15 cellular contexts compared by ENCODE assay signal in the genomic region with DNA sequence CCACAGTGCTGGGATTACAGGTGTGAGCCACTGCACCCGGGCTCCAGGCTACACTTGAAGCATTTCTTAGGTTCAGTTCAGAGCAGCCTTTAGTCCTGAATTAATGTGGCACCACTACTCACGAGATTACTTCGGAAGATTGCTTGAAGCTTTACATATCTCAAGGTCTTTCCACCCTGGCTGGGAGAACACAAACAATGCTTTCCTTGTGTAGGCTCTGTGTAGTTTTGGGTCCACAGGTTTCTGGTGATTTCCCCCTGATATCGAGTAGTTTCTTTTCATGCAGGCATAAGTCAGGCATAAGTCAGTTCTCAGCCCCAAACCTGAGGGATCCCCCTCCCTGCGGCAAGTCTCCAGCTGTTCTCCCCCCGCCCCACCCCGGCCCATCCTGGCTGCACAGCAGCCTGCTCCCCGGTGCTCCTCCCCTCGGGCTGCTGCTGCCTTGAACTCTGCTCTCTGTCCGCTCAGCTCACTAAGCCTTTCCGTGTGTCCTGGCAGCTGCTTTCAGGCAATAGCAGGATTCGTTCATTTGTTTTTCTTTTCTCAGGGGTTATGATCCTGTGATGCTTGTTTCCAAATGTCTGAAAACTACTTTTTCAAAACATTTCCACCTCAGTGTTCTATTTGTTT.
A peak's percentile ranks its signal among the peaks of the same experiment; 100 is the strongest.
DNase-seq lines count a peak whose midpoint lies in the region; ATAC-seq, FAIRE-seq and TF ChIP-seq lines count a peak whose summit lies in the region.
"Had no signal": no experiment of that assay in that cellular context is flagged by ENCODE, and none has a peak within 500 bp of the region (broad histone marks: within the 10 kb centered on the region; RNA-seq: fewer than 3 reads in every experiment).

No MANE protein-coding gene starts in this region.

- no peaks in the 10 kb centered on the region for H3K9me3 ChIP-seq in liver (ENCODE audit: control insufficient read depth in 4 of 4, low read length in 3 of 4)
- H3K9me3 ChIP-seq in small intestine (ENCODE audit: control insufficient read depth, low read depth): no peaks in the 10 kb centered on the region

- no peak overlapping the region for H3K9ac ChIP-seq in liver (ENCODE audit: low read depth in 1 of 2, low read length in 2 of 2)

- peak overlapping the region; percentile 65 to 69 for H3K27ac ChIP-seq in liver (ENCODE audit: low read depth in 1 of 2, low read length in 2 of 2)
- no peak overlapping the region for H3K27ac ChIP-seq in small intestine (ENCODE audit: low read depth in 1 of 2, low read length in 1 of 2)
- no peak overlapping the region for H3K27ac ChIP-seq in brain microvascular endothelial cell
- H3K27ac ChIP-seq: PC-9 had no signal

- TF ChIP-seq CTCF in liver (IDR thresholded peaks at IDR 0.05; ENCODE audit: low read depth, low read length, missing input control) (no peak), brain microvascular endothelial cell (IDR thresholded peaks at IDR 0.05; ENCODE audit: low read depth, low read length, missing control alignments) (no peak)

- H3K36me3 ChIP-seq in liver (ENCODE audit: control insufficient read depth in 4 of 4, insufficient read depth in 3 of 4, low read depth in 1 of 4, low read length in 3 of 4) (no peaks in the 10 kb centered on the region), small intestine (ENCODE audit: control insufficient read depth in 2 of 2, insufficient read depth in 2 of 2, low read length in 2 of 2) (no peaks in the 10 kb centered on the region), brain microvascular endothelial cell (replicated peaks) (no peaks in the 10 kb centered on the region)

- H3K4me3 ChIP-seq in liver (ENCODE audit: low read depth in 1 of 3, low read length in 3 of 3) (no peak overlapping the region), small intestine (ENCODE audit: low read depth in 1 of 2, low read length in 2 of 2) (no peak overlapping the region), brain microvascular endothelial cell (ENCODE audit: low read depth, low read length) (no peak overlapping the region)
- H3K4me3 ChIP-seq: K562, PC-9 had no signal

- TF ChIP-seq RAD21 in liver (IDR thresholded peaks at IDR 0.05): no peak

- in situ Hi-C loops in SK-MEL-5 (cut with HindIII; ENCODE audit: low pct_unique_long_range_greater_than_20kb, low sequenced_read_pairs) (no loop called here), brain microvascular endothelial cell (cut with HindIII; ENCODE audit: low pct_ligation_motif_present, low sequenced_read_pairs) (no loop called here)

- FAIRE-seq in GM12891 (lab: Jason Lieb, UNC) (peak; percentile 78), small intestine (lab: Jason Lieb, UNC) (no peak)
- FAIRE-seq: G401.6, K562 had no signal

- no peak for TF ChIP-seq POLR2A in GM12891 (IDR thresholded peaks at IDR 0.05; ENCODE audit: low read depth, low read length)

- peaks cover 0 to 14% (median 7%) of the 10 kb centered on the region in 4 donors for H3K4me1 ChIP-seq in liver (ENCODE audit: control insufficient read depth in 4 of 4, insufficient read depth in 4 of 4, low read length in 3 of 4)
- no peaks in the 10 kb centered on the region for H3K4me1 ChIP-seq in small intestine (ENCODE audit: control insufficient read depth in 2 of 2, insufficient read depth in 1 of 2, low read depth in 1 of 2, low read length in 1 of 2)

- H3K27me3 ChIP-seq in liver (ENCODE audit: control insufficient read depth in 4 of 4, insufficient read depth in 4 of 4, low read length in 3 of 4) (no peaks in the 10 kb centered on the region), small intestine (ENCODE audit: control insufficient read depth in 2 of 2, insufficient read depth in 2 of 2, low read length in 2 of 2) (no peaks in the 10 kb centered on the region), brain microvascular endothelial cell (replicated peaks) (no peaks in the 10 kb centered on the region)

- no peak for ATAC-seq in GM18517 (IDR thresholded peaks at IDR 0.05; ENCODE audit: unreplicated experiment)
- ATAC-seq in GM21526 (IDR thresholded peaks at IDR 0.05; ENCODE audit: low FRiP score, unreplicated experiment): no peak

- 43% methylated on average over 12 of the region's 12 CpGs for WGBS in liver
- WGBS in small intestine, 3 donors: 13 to 77% (median 35%) methylated on average over 12 of the region's 12 CpGs

- DNase-seq in GM12891 (ENCODE audit: insufficient read length, low spot score): no peak
- DNase-seq in SK-MEL-5 (ENCODE audit: low read depth, low spot score): peak; percentile 13
- DNase-seq in small intestine: peak; percentile 54
- DNase-seq in brain microvascular endothelial cell: no peak
- DNase-seq in AML-193 (lab: John Stamatoyannopoulos, UW): no peak
- DNase-seq: GOT3, NCI-H187 treated with DMSO at 0.1 percent for 48 hours, NCI-H2227 treated with DMSO at 0.1 percent for 48 hours, NCI-H510A treated with DMSO at 0.1 percent for 48 hours had no signal

TF ChIP-seq in GM12891, 5 proteins besides CTCF, POLR2A, EP300 and RAD21:
- TF ChIP-seq PAX5 (IDR thresholded peaks at IDR 0.05; ENCODE audit: insufficient read depth, low read length, severe bottlenecking) (no peak), SPI1 (IDR thresholded peaks at IDR 0.05; ENCODE audit: low read depth, low read length) (no peak), POU2F2 (IDR thresholded peaks at IDR 0.05; ENCODE audit: low read depth, low read length) (no peak), POLR2AphosphoS5 (IDR thresholded peaks at IDR 0.05; ENCODE audit: low read depth, low read length) (no peak), TAF1 (IDR thresholded peaks at IDR 0.05; ENCODE audit: low read depth, low read length) (no peak)
TF ChIP-seq in GM12891: peak in this region for 0.

TF ChIP-seq in liver, 16 proteins besides CTCF, POLR2A, EP300 and RAD21:
- TF ChIP-seq TAF1 (conservative IDR thresholded peaks at IDR 0.05): no peak
- TF ChIP-seq RXRA (IDR thresholded peaks at IDR 0.05): peak in 1 of 2 donors; percentile 64
- TF ChIP-seq YY1 (IDR thresholded peaks at IDR 0.05): no peak
- TF ChIP-seq JUND (IDR thresholded peaks at IDR 0.05): peak in 1 of 2 donors; percentile 22
- TF ChIP-seq, protein P1, sequence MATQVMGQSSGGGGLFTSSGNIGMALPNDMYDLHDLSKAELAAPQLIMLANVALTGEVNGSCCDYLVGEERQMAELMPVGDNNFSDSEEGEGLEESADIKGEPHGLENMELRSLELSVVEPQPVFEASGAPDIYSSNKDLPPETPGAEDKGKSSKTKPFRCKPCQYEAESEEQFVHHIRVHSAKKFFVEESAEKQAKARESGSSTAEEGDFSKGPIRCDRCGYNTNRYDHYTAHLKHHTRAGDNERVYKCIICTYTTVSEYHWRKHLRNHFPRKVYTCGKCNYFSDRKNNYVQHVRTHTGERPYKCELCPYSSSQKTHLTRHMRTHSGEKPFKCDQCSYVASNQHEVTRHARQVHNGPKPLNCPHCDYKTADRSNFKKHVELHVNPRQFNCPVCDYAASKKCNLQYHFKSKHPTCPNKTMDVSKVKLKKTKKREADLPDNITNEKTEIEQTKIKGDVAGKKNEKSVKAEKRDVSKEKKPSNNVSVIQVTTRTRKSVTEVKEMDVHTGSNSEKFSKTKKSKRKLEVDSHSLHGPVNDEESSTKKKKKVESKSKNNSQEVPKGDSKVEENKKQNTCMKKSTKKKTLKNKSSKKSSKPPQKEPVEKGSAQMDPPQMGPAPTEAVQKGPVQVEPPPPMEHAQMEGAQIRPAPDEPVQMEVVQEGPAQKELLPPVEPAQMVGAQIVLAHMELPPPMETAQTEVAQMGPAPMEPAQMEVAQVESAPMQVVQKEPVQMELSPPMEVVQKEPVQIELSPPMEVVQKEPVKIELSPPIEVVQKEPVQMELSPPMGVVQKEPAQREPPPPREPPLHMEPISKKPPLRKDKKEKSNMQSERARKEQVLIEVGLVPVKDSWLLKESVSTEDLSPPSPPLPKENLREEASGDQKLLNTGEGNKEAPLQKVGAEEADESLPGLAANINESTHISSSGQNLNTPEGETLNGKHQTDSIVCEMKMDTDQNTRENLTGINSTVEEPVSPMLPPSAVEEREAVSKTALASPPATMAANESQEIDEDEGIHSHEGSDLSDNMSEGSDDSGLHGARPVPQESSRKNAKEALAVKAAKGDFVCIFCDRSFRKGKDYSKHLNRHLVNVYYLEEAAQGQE (IDR thresholded peaks at IDR 0.05): peak; percentile 55
- TF ChIP-seq HNF4A (conservative IDR thresholded peaks at IDR 0.05): peak in 1 of 2 donors; percentile 91

Comparison
In these comparisons a context has a peak if more than half of its experiments do, and no peak if none do; other contexts are left out.
1. DNase-seq: peak in SK-MEL-5 (single experiment) and small intestine (single experiment); none in GM12891 (single experiment), brain microvascular endothelial cell (single experiment) and AML-193 (0 of 2).
2. H3K27ac ChIP-seq: peak in liver (2 of 2); none in small intestine (0 of 2) and brain microvascular endothelial cell (single experiment).